In the genomic region with DNA sequence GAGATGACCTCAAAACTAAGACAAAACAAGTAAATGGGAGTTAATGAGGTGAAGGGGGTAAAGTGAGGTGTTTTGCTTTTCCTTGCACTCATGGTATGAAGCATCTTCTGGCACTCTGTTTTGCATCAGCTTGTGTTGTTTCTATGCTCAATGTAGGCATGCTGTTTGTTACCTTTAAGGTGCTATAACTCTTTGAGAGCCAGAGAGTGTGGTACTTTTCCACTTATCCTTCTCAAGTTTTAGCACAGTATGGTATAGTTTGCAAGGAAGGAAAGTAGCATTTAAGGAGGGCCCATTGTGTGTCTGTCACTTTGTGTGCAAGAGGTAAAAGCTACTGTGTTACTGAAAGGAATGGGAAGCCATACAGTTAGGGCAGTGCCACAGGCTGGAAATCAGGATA, we compare ENCODE assay signal across 11 cellular contexts. TPM values are rescaled to one million over a fixed set of nuclear protein-coding genes. Genes with fewer than 3 reads are reported as not detected.
DNase-seq lines count a peak whose midpoint lies in the region; ATAC-seq and TF ChIP-seq lines count a peak whose summit lies in the region.
"Had no signal": no experiment of that assay in that cellular context is flagged by ENCODE, and none has a peak within 500 bp of the region (broad histone marks: within the 10 kb centered on the region; RNA-seq: fewer than 3 reads in every experiment).

No MANE protein-coding gene starts in this region.

- H3K9me2 ChIP-seq in Karpas-422 (replicated peaks; ENCODE audit: insufficient read depth, low read length), result no peaks in the 10 kb centered on the region

- TF ChIP-seq POLR2A in breast epithelium (IDR thresholded peaks at IDR 0.05) (no peak), spleen (IDR thresholded peaks at IDR 0.05) (no peak), gastrocnemius medialis (IDR thresholded peaks at IDR 0.05) (no peak)

- H3K9me3 ChIP-seq in DND-41 (ENCODE audit: insufficient read depth, low read length, severe bottlenecking) (no peaks in the 10 kb centered on the region), Karpas-422 (ENCODE audit: low read length) (no peaks in the 10 kb centered on the region), breast epithelium (no peaks in the 10 kb centered on the region), spleen (no peaks in the 10 kb centered on the region), gastrocnemius medialis (no peaks in the 10 kb centered on the region), neural progenitor cell (ENCODE audit: low read depth) (no peaks in the 10 kb centered on the region)
- H3K9me3 ChIP-seq: HAP-1 had no signal

- H3K27me3 ChIP-seq in DND-41 (ENCODE audit: insufficient read depth, low read length, poor library complexity), result no peaks in the 10 kb centered on the region
- no peaks in the 10 kb centered on the region for H3K27me3 ChIP-seq in Karpas-422 (ENCODE audit: low read length)
- no peaks in the 10 kb centered on the region for H3K27me3 ChIP-seq in breast epithelium
- no peaks in the 10 kb centered on the region for H3K27me3 ChIP-seq in spleen (replicated peaks in 1 of 7)
- peaks cover 0 to 4% (median 0%) of the 10 kb centered on the region in 3 donors for H3K27me3 ChIP-seq in gastrocnemius medialis
- H3K27me3 ChIP-seq in neural progenitor cell, result no peaks in the 10 kb centered on the region

- peaks cover 19% of the 10 kb centered on the region for H3K4me1 Mint-ChIP-seq in neural progenitor cell

- H3K4me1 ChIP-seq in DND-41 (ENCODE audit: insufficient read depth, low read length) (peaks cover 78% of the 10 kb centered on the region), Karpas-422 (ENCODE audit: low read length) (peaks cover 62% of the 10 kb centered on the region), breast epithelium (peaks cover 0 to 7% of the 10 kb centered on the region in 2 donors), spleen (peaks cover 38 to 98% (median 79%) of the 10 kb centered on the region in 6 donors), gastrocnemius medialis (no peaks in the 10 kb centered on the region), neural progenitor cell (no peaks in the 10 kb centered on the region)
- H3K4me1 ChIP-seq: HAP-1 had no signal

- H3K79me2 ChIP-seq in DND-41 (ENCODE audit: insufficient read depth, low read length) (0 out of 2 replicates have a peak, but pooled peaks cover 2% of the 10 kb centered on the region), Karpas-422 (ENCODE audit: low read length) (no peaks in the 10 kb centered on the region), neural progenitor cell (ENCODE audit: low read depth) (no peaks in the 10 kb centered on the region)

- H3F3A ChIP-seq in neural progenitor cell (ENCODE audit: low read depth), result no peaks in the 10 kb centered on the region

- intact Hi-C loops in breast epithelium (cut with DNase I; ENCODE audit: low total_unique reads), result no loop called here
- intact Hi-C loops in spleen (cut with DNase I; ENCODE audit: low total_unique reads), result no loop called here
- intact Hi-C loops in gastrocnemius medialis (cut with DNase I; ENCODE audit: low total_unique reads), result no loop called here

- ATAC-seq in DND-41 (ENCODE audit: insufficient read depth, low read depth) (no peak), gastrocnemius medialis (no peak), GM21717 (IDR thresholded peaks at IDR 0.05; ENCODE audit: unreplicated experiment) (no peak)

- H4K20me1 ChIP-seq in DND-41 (ENCODE audit: insufficient read depth, low read length) (no peaks in the 10 kb centered on the region), Karpas-422 (ENCODE audit: insufficient read depth, low read depth, low read length) (no peaks in the 10 kb centered on the region; the same call in 1 of the 2 replicates), neural progenitor cell (ENCODE audit: low read depth) (no peaks in the 10 kb centered on the region)

- H3K27me3 Mint-ChIP-seq in neural progenitor cell (ENCODE audit: insufficient read depth, low read depth), result peaks cover 13% of the 10 kb centered on the region

- peak overlapping the region; percentile 57 for H3K4me2 ChIP-seq in DND-41 (ENCODE audit: insufficient read depth, low read length)
- peak overlapping the region; percentile 64 for H3K4me2 ChIP-seq in Karpas-422 (ENCODE audit: low read depth, low read length, poor library complexity, severe bottlenecking)
- no peak overlapping the region for H3K4me2 ChIP-seq in neural progenitor cell

- H3K27ac Mint-ChIP-seq in neural progenitor cell, result no peak overlapping the region

- in situ Hi-C loops in gastrocnemius medialis (cut with MboI; ENCODE audit: low sequenced_read_pairs in 4 of 4), result no loop called here

- H3K36me3 ChIP-seq in DND-41 (ENCODE audit: insufficient read depth, low read length), result no peaks in the 10 kb centered on the region
- H3K36me3 ChIP-seq in Karpas-422 (ENCODE audit: insufficient read depth, low read length), result no peaks in the 10 kb centered on the region
- no peaks in the 10 kb centered on the region for H3K36me3 ChIP-seq in breast epithelium
- no peaks in the 10 kb centered on the region for H3K36me3 ChIP-seq in spleen
- H3K36me3 ChIP-seq in gastrocnemius medialis, result no peaks in the 10 kb centered on the region
- H3K36me3 ChIP-seq in neural progenitor cell, result no peaks in the 10 kb centered on the region
- H3K36me3 ChIP-seq: HAP-1, WERI-Rb-1 had no signal

- H2AFZ ChIP-seq in DND-41 (ENCODE audit: low read depth, low read length) (no peak overlapping the region), Karpas-422 (ENCODE audit: low read length) (no peak overlapping the region), neural progenitor cell (replicated peaks) (no peak overlapping the region)

- H3K4me3 Mint-ChIP-seq in neural progenitor cell, result no peak overlapping the region

- TF ChIP-seq CTCF in DND-41 (IDR thresholded peaks at IDR 0.05; ENCODE audit: borderline replicate concordance, extremely low read depth, low read length, poor library complexity, severe bottlenecking) (no peak), breast epithelium (IDR thresholded peaks at IDR 0.05) (no peak), spleen (IDR thresholded peaks at IDR 0.05 in 8 of 11, conservative IDR thresholded peaks at IDR 0.05 in 3 of 11) (no peak), gastrocnemius medialis (IDR thresholded peaks at IDR 0.05 in 4 of 5, conservative IDR thresholded peaks at IDR 0.05 in 1 of 5) (no peak), neural progenitor cell (IDR thresholded peaks at IDR 0.05) (no peak)

- H3K4me3 ChIP-seq in DND-41 (ENCODE audit: low read depth in 1 of 2, low read length in 2 of 2) (peak overlapping the region in 1 of 2 experiments; percentile 19; a peak in 2 of 4 replicates), Karpas-422 (ENCODE audit: low read length) (no peak overlapping the region), breast epithelium (no peak overlapping the region), spleen (peak overlapping the region in 1 of 8 donors; percentile 30), gastrocnemius medialis (no peak overlapping the region), neural progenitor cell (no peak overlapping the region)
- H3K4me3 ChIP-seq: HAP-1 had no signal

- H3K9me3 Mint-ChIP-seq in neural progenitor cell, result no peaks in the 10 kb centered on the region

- H3K27ac ChIP-seq in DND-41 (ENCODE audit: low read length) (peak overlapping the region; percentile 93), Karpas-422 (ENCODE audit: low read length) (no peak overlapping the region), breast epithelium (peak overlapping the region; percentile 52 to 67), spleen (peak overlapping the region; percentile 69 to 96 (median 90)), gastrocnemius medialis (peak overlapping the region in 1 of 4 donors; percentile 25), neural progenitor cell (no peak overlapping the region)
- H3K27ac ChIP-seq: WERI-Rb-1 had no signal

- no peaks in the 10 kb centered on the region for H3K36me3 Mint-ChIP-seq in neural progenitor cell

- DNase-seq in DND-41, result no peak
- DNase-seq in Karpas-422, result no peak
- no peak for DNase-seq in breast epithelium (ENCODE audit: low spot score in 2 of 2)
- DNase-seq in spleen, result no peak
- no peak for DNase-seq in gastrocnemius medialis
- DNase-seq in neural progenitor cell (ENCODE audit: low spot score), result no peak
- DNase-seq: NCI-H2171, right cardiac atrium, WERI-Rb-1 had no signal

- H3K9ac ChIP-seq in DND-41 (ENCODE audit: low read depth, low read length) (peak overlapping the region; percentile 56), Karpas-422 (ENCODE audit: low read length) (no peak overlapping the region), neural progenitor cell (no peak overlapping the region)

RNA-seq across cellular contexts. Expression of a gene that starts 17.5 kb away (rescaled TPM):
- 0.97 and 2.1 TPM in 2 replicates for total RNA-seq in Karpas-422 (2014; rRNA removed; shearing (Covaris generic); ENCODE audit: low replicate concordance)
- total RNA-seq in breast epithelium (10 to 100 TPM; 25.8 to 80.3 (median 32.4) TPM), spleen (100 to 1,000 TPM; 204 to 499 (median 323) TPM), gastrocnemius medialis (1 to 10 TPM; 2.5 to 6.6 (median 4.0) TPM), neural progenitor cell (ENCODE audit: low replicate concordance) (31.0 and 32.6 TPM in 2 replicates)
- polyA plus RNA-seq in spleen, result 100 to 1,000 TPM; 274 to 626 (median 286) TPM

Comparison
In these comparisons a context has a peak if more than half of its experiments do, and no peak if none do; other contexts are left out.
1. H3K27ac ChIP-seq: peak in DND-41 (single experiment), breast epithelium (2 of 2) and spleen (8 of 8); none in Karpas-422 (single experiment) and neural progenitor cell (single experiment).